ENCODE assay signal across 1 cellular context in genomic region chr9:136016221-136016881, GRCh38.
TF ChIP-seq lines count a peak whose summit lies in the region.

No MANE protein-coding gene starts in this region.

TF ChIP-seq in HepG2, 621 proteins besides CTCF, POLR2A, EP300 and RAD21:
- TF ChIP-seq ZNF343 (CRISPR knock-in tag; IDR thresholded peaks at IDR 0.05) (no peak), FOXO4 (CRISPR knock-in tag; conservative IDR thresholded peaks at IDR 0.05) (no peak), HNRNPL (IDR thresholded peaks at IDR 0.05; ENCODE audit: low read depth, low read length) (0 out of 2 replicates have a peak, but pooled peaks have one; percentile 34), SRSF9 (IDR thresholded peaks at IDR 0.05; ENCODE audit: borderline replicate concordance, insufficient read depth, low read depth, low read length, poor library complexity, severe bottlenecking) (no peak), KDM1A (CRISPR knock-in tag; IDR thresholded peaks at IDR 0.05) (no peak), PLSCR1 (CRISPR knock-in tag; IDR thresholded peaks at IDR 0.05; ENCODE audit: borderline replicate concordance) (no peak)
